22 cellular contexts compared by ENCODE assay signal in the genomic region with DNA sequence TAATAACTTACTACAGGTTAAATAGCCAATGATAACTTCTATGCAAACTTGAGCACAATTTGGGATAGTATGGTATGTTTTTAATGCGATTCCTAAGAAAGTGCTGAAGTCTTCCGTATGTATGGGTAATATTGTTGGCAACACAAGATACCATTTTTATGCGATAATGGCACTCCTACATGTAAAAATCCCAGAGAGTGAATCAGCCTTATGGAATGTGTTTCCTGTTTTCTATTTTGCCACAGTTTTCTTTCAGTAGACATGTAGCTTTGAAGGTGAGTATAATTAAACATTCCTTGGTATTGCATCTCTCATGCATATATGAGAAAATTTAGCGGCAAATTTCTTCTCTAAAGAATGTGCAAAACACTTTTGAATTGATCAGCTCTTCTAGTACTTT.
DNase-seq lines count a peak whose midpoint lies in the region; ATAC-seq, FAIRE-seq and TF ChIP-seq lines count a peak whose summit lies in the region.
"Had no signal": no experiment of that assay in that cellular context is flagged by ENCODE, and none has a peak within 500 bp of the region (broad histone marks: within the 10 kb centered on the region; RNA-seq: fewer than 3 reads in every experiment).

No MANE protein-coding gene starts in this region.

- no peaks in the 10 kb centered on the region for H3K36me3 ChIP-seq in bronchial epithelial cell (ENCODE audit: control insufficient read depth, insufficient read depth, low read length)
- H3K36me3 ChIP-seq: neutrophil had no signal

- H3K27me3 ChIP-seq in bronchial epithelial cell (ENCODE audit: control insufficient read depth, insufficient read depth, low read length), result no peaks in the 10 kb centered on the region
- H3K27me3 ChIP-seq: neutrophil, testis had no signal

- H3K4me3 ChIP-seq in bronchial epithelial cell (ENCODE audit: low read depth, low read length), result no peak overlapping the region
- H3K4me3 ChIP-seq: testis had no signal

- FAIRE-seq in HTR-8/SVneo (lab: Jason Lieb, UNC), result no peak
- no peak for FAIRE-seq in bronchial epithelial cell (lab: Jason Lieb, UNC)
- FAIRE-seq: G401.6, GM12891, islet of Langerhans had no signal

- peak; percentile 3 for DNase-seq in DMS53 (lab: John Stamatoyannopoulos, UW)
- DNase-seq in HTR-8/SVneo (ENCODE audit: insufficient read length, low spot score), result peak; percentile 5
- DNase-seq in bronchial epithelial cell (ENCODE audit: low read depth), result peak; percentile 71
- peak; percentile 43 for DNase-seq in kidney tubule cell (ENCODE audit: low spot score)
- no peak for DNase-seq in T-helper 2 cell
- no peak for DNase-seq in midbrain (lab: John Stamatoyannopoulos, UW)
- no peak for DNase-seq in stimulated activated CD4-positive, alpha-beta T cell treated with anti-CD3 and anti-CD28 coated beads, Interleukin-2, amount 100 ng/mL, for 48 hours
- DNase-seq: activated CD4-positive, alpha-beta T cell treated with anti-CD3 and anti-CD28 coated beads, Interleukin-2, amount 50 U/mL, for 48 hours; activated naive CD8-positive, alpha-beta T cell treated with anti-CD3 and anti-CD28 coated beads for 36 hours; central memory CD4-positive, alpha-beta T cell; HCEC 1CT; MV-4-11; NCI-H526; stimulated activated CD4-positive, alpha-beta T cell treated with anti-CD3 and anti-CD28 coated beads, Interleukin-4, amount 100 ng/mL, for 24 hours; stimulated activated CD8-positive, alpha-beta memory T cell treated with anti-CD3 and anti-CD28 coated beads, Interleukin-4, amount 100 ng/mL, for 48 hours; testis had no signal

- no peak for ATAC-seq in GM21447 (IDR thresholded peaks at IDR 0.05; ENCODE audit: unreplicated experiment)
- ATAC-seq: sciatic nerve had no signal

- no peak for TF ChIP-seq CTCF in bronchial epithelial cell (IDR thresholded peaks at IDR 0.05; ENCODE audit: insufficient read depth, low read length, severe bottlenecking)

Comparison
In these comparisons a context has a peak if more than half of its experiments do, and no peak if none do; other contexts are left out.
1. DNase-seq: peak in DMS53 (single experiment), HTR-8/SVneo (single experiment), bronchial epithelial cell (single experiment) and kidney tubule cell (single experiment); none in T-helper 2 cell (0 of 5), midbrain (single experiment) and stimulated activated CD4-positive, alpha-beta T cell treated with anti-CD3 and anti-CD28 coated beads, Interleukin-2, amount 100 ng/mL, for 48 hours (0 of 2).